In genomic region chr1:27122652-27123051, GRCh38 we compare ENCODE assay signal across 8 cellular contexts. TPM values are rescaled to one million over a fixed set of nuclear protein-coding genes. Genes with fewer than 3 reads are reported as not detected.
DNase-seq lines count a peak whose midpoint lies in the region; ATAC-seq and TF ChIP-seq lines count a peak whose summit lies in the region.

No MANE protein-coding gene starts in this region.

- peak; percentile 79 to 98 (median 82) for ATAC-seq in right lobe of liver
- peak; percentile 60 for ATAC-seq in aorta (ENCODE audit: low FRiP score)
- ATAC-seq in HG03442 (IDR thresholded peaks at IDR 0.05; ENCODE audit: unreplicated experiment): no peak

- intact Hi-C loops in right lobe of liver (cut with DNase I): no loop called here
- intact Hi-C loops in aorta (cut with DNase I): no loop called here

- H3K4me1 ChIP-seq in BLaER1 treated with 17β-estradiol and CSF1 and Interleukin-3, amounts not matched to agents 10 nM and 100 nM: peaks cover 59 to 100% (median 99%) of the 10 kb centered on the region in 10 experiments
- H3K4me1 ChIP-seq in right lobe of liver: peaks cover 0 to 4% (median 0%) of the 10 kb centered on the region in 4 donors
- peaks cover 0 to 2% of the 10 kb centered on the region in 2 donors for H3K4me1 ChIP-seq in aorta (ENCODE audit: control insufficient read depth in 1 of 2, insufficient read depth in 2 of 2, low read length in 2 of 2)

- peaks cover 0 to 9% (median 0%) of the 10 kb centered on the region in 11 experiments; a peak in 4 of 22 replicates for H4K20me1 ChIP-seq in BLaER1 treated with 17β-estradiol and CSF1 and Interleukin-3, amounts not matched to agents 10 nM and 100 nM

- TF ChIP-seq POLR2A in NB4 (IDR thresholded peaks at IDR 0.05; ENCODE audit: extremely low read depth, insufficient read length) (no peak), right lobe of liver (IDR thresholded peaks at IDR 0.05) (no peak)

- H3K9ac ChIP-seq in BLaER1 treated with 17β-estradiol and CSF1 and Interleukin-3, amounts not matched to agents 10 nM and 100 nM: peak overlapping the region in 7 of 11 experiments; percentile 49 to 80 (median 65); a peak in 11 of 22 replicates

- no peak overlapping the region for H3K4me3 ChIP-seq in BLaER1 treated with 17β-estradiol and CSF1 and Interleukin-3, amounts not matched to agents 10 nM and 100 nM
- H3K4me3 ChIP-seq in NB4 (ENCODE audit: low read depth, low read length): no peak overlapping the region
- no peak overlapping the region for H3K4me3 ChIP-seq in choroid plexus epithelial cell (ENCODE audit: low read depth, low read length)
- H3K4me3 ChIP-seq in right lobe of liver: no peak overlapping the region
- no peak overlapping the region for H3K4me3 ChIP-seq in aorta (ENCODE audit: low read length in 2 of 2)

- no peak for TF ChIP-seq CTCF in NB4 (IDR thresholded peaks at IDR 0.05; ENCODE audit: low read depth, low read length)
- TF ChIP-seq CTCF in choroid plexus epithelial cell (conservative IDR thresholded peaks at IDR 0.05; ENCODE audit: low read depth, low read length): no peak
- TF ChIP-seq CTCF in right lobe of liver (IDR thresholded peaks at IDR 0.05): no peak

- H3K27me3 ChIP-seq in BLaER1 treated with 17β-estradiol and CSF1 and Interleukin-3, amounts not matched to agents 10 nM and 100 nM: no peaks in the 10 kb centered on the region
- no peaks in the 10 kb centered on the region for H3K27me3 ChIP-seq in right lobe of liver
- no peaks in the 10 kb centered on the region for H3K27me3 ChIP-seq in aorta (ENCODE audit: control insufficient read depth in 1 of 2, insufficient read depth in 2 of 2, low read length in 1 of 2)

- H3K36me3 ChIP-seq in BLaER1 treated with 17β-estradiol and CSF1 and Interleukin-3, amounts not matched to agents 10 nM and 100 nM: peaks cover 0 to 29% (median 7%) of the 10 kb centered on the region in 11 experiments; a peak in 11 of 22 replicates
- H3K36me3 ChIP-seq in right lobe of liver (no peaks in the 10 kb centered on the region), aorta (ENCODE audit: control insufficient read depth in 1 of 2, insufficient read depth in 2 of 2, low read length in 1 of 2) (no peaks in the 10 kb centered on the region)

- DNase-seq in NB4 (ENCODE audit: low read depth) (peak; percentile 81), choroid plexus epithelial cell (ENCODE audit: low read depth) (peak; percentile 51), right lobe of liver (peak in 1 of 3 donors; percentile 78), aorta (peak in 1 of 2 donors; percentile 81), inferior parietal cortex (ENCODE audit: extremely low spot score) (no peak), NCI-H748 (lab: John Stamatoyannopoulos, UW; ENCODE audit: unreplicated experiment) (no peak)

- no peaks in the 10 kb centered on the region for H3K9me3 ChIP-seq in BLaER1 treated with 17β-estradiol and CSF1 and Interleukin-3, amounts not matched to agents 10 nM and 100 nM (replicated peaks in 1 of 11)
- no peaks in the 10 kb centered on the region for H3K9me3 ChIP-seq in right lobe of liver
- H3K9me3 ChIP-seq in aorta (ENCODE audit: control insufficient read depth, low read length): no peaks in the 10 kb centered on the region

- WGBS in right lobe of liver (ENCODE audit: insufficient coverage, low coverage, low lambda C conversion rate, missing lambda C conversion rate): 46% methylated on average over 4 of the region's 4 CpGs
- 39 to 43% methylated on average over 4 of the region's 4 CpGs for WGBS in aorta, 2 donors

- peak overlapping the region; percentile 8 to 95 (median 89); a peak in 21 of 22 replicates for H3K4me2 ChIP-seq in BLaER1 treated with 17β-estradiol and CSF1 and Interleukin-3, amounts not matched to agents 10 nM and 100 nM

- H3K27ac ChIP-seq in BLaER1 treated with 17β-estradiol and CSF1 and Interleukin-3, amounts not matched to agents 10 nM and 100 nM: peak overlapping the region in 10 of 11 experiments; percentile 50 to 98 (median 94); a peak in 21 of 22 replicates
- H3K27ac ChIP-seq in right lobe of liver (no peak overlapping the region), aorta (ENCODE audit: low read depth in 1 of 2, low read length in 2 of 2) (no peak overlapping the region)

RNA-seq across cellular contexts. Expression of gene SLC9A1, which starts 32.3 kb away (rescaled TPM):
- 1 to 10 TPM; 1.7 to 4.3 (median 3.0) TPM for total RNA-seq in right lobe of liver
- total RNA-seq in aorta: 10 to 100 TPM; 17.6 to 24.9 TPM
- 10 to 100 TPM in 1 of 2 donors, 1 to 10 TPM in 1; 4.5 to 10.1 TPM for polyA plus RNA-seq in aorta

Comparison
In these comparisons a context has a peak if more than half of its experiments do, and no peak if none do; other contexts are left out.
1. H3K27ac ChIP-seq: peak in BLaER1 treated with 17β-estradiol and CSF1 and Interleukin-3, amounts not matched to agents 10 nM and 100 nM (10 of 11); none in right lobe of liver (0 of 3) and aorta (0 of 2).
2. DNase-seq: peak in NB4 (single experiment) and choroid plexus epithelial cell (single experiment); none in inferior parietal cortex (single experiment) and NCI-H748 (single experiment).